In the genomic region with DNA sequence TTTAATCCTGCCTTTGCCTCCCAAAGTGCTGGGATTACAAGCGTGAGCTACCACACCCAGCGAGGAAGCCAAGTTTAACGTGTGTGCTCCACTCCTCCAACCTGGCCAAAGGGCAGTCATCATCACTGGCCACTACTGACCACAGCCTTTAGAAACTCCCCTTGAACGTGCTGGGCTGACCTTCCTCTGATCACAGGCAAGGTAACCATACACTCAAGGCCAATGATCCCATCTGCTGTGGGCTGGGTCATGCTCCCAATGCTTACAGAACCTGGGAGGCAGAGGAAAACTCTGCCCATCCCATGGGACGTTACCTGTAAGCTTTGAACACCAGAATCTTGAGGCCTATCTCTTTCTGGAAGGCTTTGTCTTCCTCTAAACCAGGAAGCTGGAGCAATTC, we compare ENCODE assay signal across 7 cellular contexts. TPM values are rescaled to one million over a fixed set of nuclear protein-coding genes. Genes with fewer than 3 reads are reported as not detected.
"Had no signal": no experiment of that assay in that cellular context is flagged by ENCODE, and none has a peak within 500 bp of the region (broad histone marks: within the 10 kb centered on the region; RNA-seq: fewer than 3 reads in every experiment).

No MANE protein-coding gene starts in this region.

RNA-seq across cellular contexts. Expression of a gene that starts 51.9 kb away (rescaled TPM):
- total RNA-seq: GM23248, GM23338, H1, H4, H7, H9, HFFc6 had no signal
